ENCODE assay signal across 1 cellular context in the genomic region with DNA sequence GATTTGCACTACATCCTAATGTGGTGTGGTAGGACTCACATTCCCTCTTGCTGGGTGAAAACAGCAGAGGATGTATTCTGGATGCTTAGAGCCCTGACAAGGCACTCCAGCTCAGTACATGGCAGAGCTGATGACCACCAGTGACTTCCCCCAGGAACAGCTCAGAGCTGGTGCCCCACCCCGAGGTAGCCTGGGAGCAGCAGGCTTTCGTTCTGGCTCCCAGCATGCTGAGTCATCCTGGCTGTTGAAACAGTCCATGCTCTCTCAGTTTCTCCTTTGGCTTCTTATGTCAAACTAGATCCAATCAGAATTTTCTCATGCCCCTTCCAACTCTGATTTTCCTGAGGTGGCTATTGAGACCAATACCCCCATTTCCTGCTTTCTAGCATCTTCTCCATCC.
TF ChIP-seq lines count a peak whose summit lies in the region.

No MANE protein-coding gene starts in this region.

TF ChIP-seq in IMR-90, 13 proteins besides CTCF, POLR2A, EP300 and RAD21:
- TF ChIP-seq RFX5 (IDR thresholded peaks at IDR 0.05; ENCODE audit: low read depth, low read length), result no peak
- no peak for TF ChIP-seq USF2 (IDR thresholded peaks at IDR 0.05; ENCODE audit: low read depth, low read length)
- no peak for TF ChIP-seq CEBPB (IDR thresholded peaks at IDR 0.05; ENCODE audit: low read depth, low read length)
- no peak for TF ChIP-seq MAFK (IDR thresholded peaks at IDR 0.05; ENCODE audit: low read depth, low read length)
- no peak for TF ChIP-seq BHLHE40 (IDR thresholded peaks at IDR 0.05; ENCODE audit: low read depth, low read length)
- no peak for TF ChIP-seq CHD1 (IDR thresholded peaks at IDR 0.05; ENCODE audit: low read depth, low read length)
- TF ChIP-seq NFE2L2 (IDR thresholded peaks at IDR 0.05; ENCODE audit: low read depth, low read length), result peak; percentile 77
- TF ChIP-seq FOS (IDR thresholded peaks at IDR 0.05; ENCODE audit: low read depth, low read length), result no peak
- TF ChIP-seq ELK1 (IDR thresholded peaks at IDR 0.05; ENCODE audit: borderline replicate concordance, low read depth, low read length), result no peak
